Comparison of ENCODE assay signal across 15 cellular contexts in the genomic region with DNA sequence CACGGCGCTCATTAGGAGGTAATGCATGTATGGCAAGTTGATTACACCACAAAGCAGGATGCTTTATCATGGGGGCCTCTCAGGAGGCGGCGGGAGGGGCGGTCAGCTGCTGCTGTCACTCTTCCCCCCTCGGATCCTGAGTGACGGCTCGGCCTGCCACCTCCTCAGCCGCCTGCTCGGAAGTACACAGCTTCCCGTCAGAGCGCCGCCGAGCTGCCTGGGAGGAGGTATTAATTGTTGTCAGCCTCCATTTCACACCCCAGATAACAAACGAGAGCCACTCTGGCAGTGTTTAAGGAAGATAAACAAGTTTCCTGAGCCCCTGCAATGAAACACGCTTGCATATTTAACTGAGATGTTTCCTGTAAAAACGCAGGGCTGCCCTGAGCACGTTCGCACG.
DNase-seq lines count a peak whose midpoint lies in the region; ATAC-seq, FAIRE-seq and TF ChIP-seq lines count a peak whose summit lies in the region.
"Had no signal": no experiment of that assay in that cellular context is flagged by ENCODE, and none has a peak within 500 bp of the region (broad histone marks: within the 10 kb centered on the region; RNA-seq: fewer than 3 reads in every experiment).

No MANE protein-coding gene starts in this region.

- H3K36me3 ChIP-seq in K562 (ENCODE audit: control insufficient read depth, insufficient read depth, low read length) (no peaks in the 10 kb centered on the region), testis (ENCODE audit: low read depth, missing control alignments) (no peaks in the 10 kb centered on the region)

- H3K36me3 Mint-ChIP-seq in activated CD8-positive, alpha-beta T cell treated with anti-CD3 and anti-CD28 coated beads for 36 hours (ENCODE audit: low read depth), result no peaks in the 10 kb centered on the region
- H3K36me3 Mint-ChIP-seq in activated CD8-positive, alpha-beta T cell treated with anti-CD3 and anti-CD28 coated beads, Interleukin-2, amount 10 ng/mL, durations not matched to agents 7 days and 5 days (ENCODE audit: low read depth), result peaks cover 2% of the 10 kb centered on the region

- no peak for TF ChIP-seq RAD21 in K562 (CRISPR knock-in tag; conservative IDR thresholded peaks at IDR 0.05 in 1 of 2, IDR thresholded peaks at IDR 0.05 in 1 of 2)

- H3K27me3 ChIP-seq in K562 (ENCODE audit: control insufficient read depth in 2 of 2, insufficient read depth in 2 of 2, low read length in 2 of 2), result peaks cover 4 to 40% of the 10 kb centered on the region in 2 experiments; a peak in 3 of 5 replicates
- no peaks in the 10 kb centered on the region for H3K27me3 ChIP-seq in testis

- TF ChIP-seq POLR2A in K562 (conservative IDR thresholded peaks at IDR 0.05) (no peak), testis (IDR thresholded peaks at IDR 0.05) (no peak), GM18505 (IDR thresholded peaks at IDR 0.05; ENCODE audit: borderline replicate concordance, extremely low read depth, insufficient read depth, insufficient read length) (no peak)

- H3K79me2 ChIP-seq in K562 (ENCODE audit: control insufficient read depth, insufficient read depth, low read length), result no peaks in the 10 kb centered on the region

- no peak for TF ChIP-seq EP300 in K562 (IDR thresholded peaks at IDR 0.05; ENCODE audit: low read length)

- H3K4me3 Mint-ChIP-seq in activated CD8-positive, alpha-beta T cell treated with anti-CD3 and anti-CD28 coated beads for 36 hours, result no peak overlapping the region
- no peak overlapping the region for H3K4me3 Mint-ChIP-seq in activated CD8-positive, alpha-beta T cell treated with anti-CD3 and anti-CD28 coated beads, Interleukin-2, amount 10 ng/mL, durations not matched to agents 7 days and 5 days

- H3K9me3 ChIP-seq in K562 (replicated peaks; ENCODE audit: control insufficient read depth, insufficient read depth, low read depth, low read length) (no peaks in the 10 kb centered on the region), testis (no peaks in the 10 kb centered on the region)

- POLR2A ChIA-PET in activated CD8-positive, alpha-beta T cell treated with anti-CD3 and anti-CD28 coated beads for 36 hours (lab: Charles Lee), result no interaction called here
- POLR2A ChIA-PET in activated CD8-positive, alpha-beta T cell treated with anti-CD3 and anti-CD28 coated beads, Interleukin-2, amount 10 ng/mL, durations not matched to agents 7 days and 5 days (lab: Charles Lee), result no interaction called here
- POLR2A ChIA-PET in K562 (lab: Yijun Ruan, JAX), result interaction anchor here (1.0 kb wide), 1 partner anchor 19 kb away, joined by 3 read pairs; no protein-coding TSS in a partner anchor

- WGBS in K562 (ENCODE audit: insufficient coverage, low coverage, missing lambda C conversion rate), result 2% methylated on average over 19 of the region's 20 CpGs
- WGBS in testis, 2 donors, result 5 to 10% methylated on average over 13 to 20 of the region's 20 CpGs

- peak overlapping the region; percentile 48 for H2AFZ ChIP-seq in K562 (ENCODE audit: low read depth, low read length)

- H3K9me1 ChIP-seq in K562 (ENCODE audit: control insufficient read depth, insufficient read depth, low read length), result no peaks in the 10 kb centered on the region

- intact Hi-C loops in activated CD8-positive, alpha-beta T cell treated with anti-CD3 and anti-CD28 coated beads for 36 hours (cut with micrococcal nuclease), result no loop called here
- intact Hi-C loops in K562 (cut with micrococcal nuclease) (no loop called here), testis (cut with DNase I; ENCODE audit: low total_unique reads) (no loop called here)

- H3K27ac Mint-ChIP-seq in activated CD8-positive, alpha-beta T cell treated with anti-CD3 and anti-CD28 coated beads for 36 hours, result no peak overlapping the region
- no peak overlapping the region for H3K27ac Mint-ChIP-seq in activated CD8-positive, alpha-beta T cell treated with anti-CD3 and anti-CD28 coated beads, Interleukin-2, amount 10 ng/mL, durations not matched to agents 7 days and 5 days
- H3K27ac Mint-ChIP-seq: activated naive CD4-positive, alpha-beta T cell treated with anti-CD3 and anti-CD28 coated beads, Interleukin-2, amount 50 U/mL, for 72 hours had no signal

- TF ChIP-seq CTCF in activated CD8-positive, alpha-beta T cell treated with anti-CD3 and anti-CD28 coated beads for 36 hours (IDR thresholded peaks at IDR 0.05), result no peak
- no peak for TF ChIP-seq CTCF in K562 (IDR thresholded peaks at IDR 0.05 in 2 of 3, conservative IDR thresholded peaks at IDR 0.05 in 1 of 3; ENCODE audit: insufficient read depth in 2 of 3, low read depth in 1 of 3, low read length in 3 of 3)
- no peak for TF ChIP-seq CTCF in testis (IDR thresholded peaks at IDR 0.05)

- peak overlapping the region; percentile 31; the same call in 1 of the 2 replicates for H3K4me2 ChIP-seq in K562 (ENCODE audit: insufficient read depth, low read length)

- peaks cover 39% of the 10 kb centered on the region for H3K27me3 Mint-ChIP-seq in activated CD8-positive, alpha-beta T cell treated with anti-CD3 and anti-CD28 coated beads for 36 hours
- H3K27me3 Mint-ChIP-seq in activated CD8-positive, alpha-beta T cell treated with anti-CD3 and anti-CD28 coated beads, Interleukin-2, amount 10 ng/mL, durations not matched to agents 7 days and 5 days (ENCODE audit: low read depth), result peaks cover 27% of the 10 kb centered on the region

- peaks cover 6% of the 10 kb centered on the region for H3K4me1 Mint-ChIP-seq in activated CD8-positive, alpha-beta T cell treated with anti-CD3 and anti-CD28 coated beads for 36 hours (ENCODE audit: low read depth)
- H3K4me1 Mint-ChIP-seq in activated CD8-positive, alpha-beta T cell treated with anti-CD3 and anti-CD28 coated beads, Interleukin-2, amount 10 ng/mL, durations not matched to agents 7 days and 5 days (ENCODE audit: low read depth), result peaks cover 12% of the 10 kb centered on the region

- ATAC-seq in activated CD8-positive, alpha-beta T cell treated with anti-CD3 and anti-CD28 coated beads for 36 hours, result peak; percentile 30
- no peak for ATAC-seq in activated CD8-positive, alpha-beta T cell treated with anti-CD3 and anti-CD28 coated beads, Interleukin-2, amount 10 ng/mL, durations not matched to agents 7 days and 5 days
- ATAC-seq in K562 (peak; percentile 77), left lobe of liver (peak; percentile 58), GM18505 (IDR thresholded peaks at IDR 0.05; ENCODE audit: unreplicated experiment) (no peak), HG02852 (IDR thresholded peaks at IDR 0.05; ENCODE audit: unreplicated experiment) (no peak)
- ATAC-seq: activated naive CD4-positive, alpha-beta T cell treated with anti-CD3 and anti-CD28 coated beads, Interleukin-2, amount 50 U/mL, for 72 hours; left colon; SK-N-SH treated with all-trans-retinoic acid at 6 μM for 48 hours had no signal

- DNase-seq in activated CD8-positive, alpha-beta T cell treated with anti-CD3 and anti-CD28 coated beads for 36 hours, result peak; percentile 7
- DNase-seq in activated CD8-positive, alpha-beta T cell treated with anti-CD3 and anti-CD28 coated beads, Interleukin-2, amount 10 ng/mL, durations not matched to agents 7 days and 5 days, result no peak
- peak; percentile 16 to 43 (median 30) for DNase-seq in K562 (ENCODE audit: extremely low read depth in 1 of 4, low spot score in 3 of 4)
- DNase-seq in left lobe of liver (ENCODE audit: low spot score), result no peak
- peak; percentile 16 for DNase-seq in testis
- no peak for DNase-seq in GM19240 (ENCODE audit: insufficient read length, low spot score)
- DNase-seq: ACHN, head of caudate nucleus, left colon, NCI-H2029 had no signal

- H3K27ac ChIP-seq in K562 (ENCODE audit: extremely low read depth, low read depth, low read length), result no peak overlapping the region
- no peak overlapping the region for H3K27ac ChIP-seq in testis
- H3K27ac ChIP-seq: epithelial cell of prostate had no signal

- H3K4me1 ChIP-seq in K562 (replicated peaks in 1 of 2; ENCODE audit: control insufficient read depth in 2 of 2, insufficient read depth in 2 of 2, low read length in 2 of 2) (peaks cover 0 to 4% of the 10 kb centered on the region in 2 experiments; a peak in 1 of 5 replicates), testis (no peaks in the 10 kb centered on the region)

- no peak overlapping the region; a peak in 1 of 4 replicates for H3K9ac ChIP-seq in K562 (ENCODE audit: insufficient read depth in 1 of 2, low read depth in 2 of 2, low read length in 2 of 2)

- no peaks in the 10 kb centered on the region for H3K9me3 Mint-ChIP-seq in activated CD8-positive, alpha-beta T cell treated with anti-CD3 and anti-CD28 coated beads for 36 hours
- no peaks in the 10 kb centered on the region for H3K9me3 Mint-ChIP-seq in activated CD8-positive, alpha-beta T cell treated with anti-CD3 and anti-CD28 coated beads, Interleukin-2, amount 10 ng/mL, durations not matched to agents 7 days and 5 days (ENCODE audit: insufficient read depth)
- H3K9me3 Mint-ChIP-seq: activated naive CD4-positive, alpha-beta T cell treated with anti-CD3 and anti-CD28 coated beads, Interleukin-2, amount 50 U/mL, for 72 hours had no signal

- no peak for FAIRE-seq in K562 (lab: Jason Lieb, UNC)

- CTCF ChIA-PET in activated CD8-positive, alpha-beta T cell treated with anti-CD3 and anti-CD28 coated beads for 36 hours (lab: Charles Lee), result no interaction called here
- CTCF ChIA-PET in activated CD8-positive, alpha-beta T cell treated with anti-CD3 and anti-CD28 coated beads, Interleukin-2, amount 10 ng/mL, durations not matched to agents 7 days and 5 days (lab: Charles Lee), result no interaction called here
- CTCF ChIA-PET in K562 (lab: Yijun Ruan, JAX; ENCODE audit: low intra/inter-chr PET ratio), result no interaction called here

- no TSS peak for BruUV-seq in K562 (replicated peaks; lab: Mats Ljungman, UMichigan)

- H3K4me3 ChIP-seq in K562 (no peak overlapping the region), testis (peak overlapping the region in 1 of 2 donors; percentile 6)

- H4K20me1 ChIP-seq in K562 (replicated peaks; ENCODE audit: control insufficient read depth, insufficient read depth, low read length), result no peaks in the 10 kb centered on the region

- in situ Hi-C loops in K562 (cut with MboI), result no loop called here

Comparison
In these comparisons a context has a peak if more than half of its experiments do, and no peak if none do; other contexts are left out.
1. ATAC-seq: peak in activated CD8-positive, alpha-beta T cell treated with anti-CD3 and anti-CD28 coated beads for 36 hours (single experiment), K562 (single experiment) and left lobe of liver (single experiment); none in activated CD8-positive, alpha-beta T cell treated with anti-CD3 and anti-CD28 coated beads, Interleukin-2, amount 10 ng/mL, durations not matched to agents 7 days and 5 days (single experiment), GM18505 (single experiment) and HG02852 (single experiment).
2. DNase-seq: peak in activated CD8-positive, alpha-beta T cell treated with anti-CD3 and anti-CD28 coated beads for 36 hours (single experiment), K562 (4 of 4) and testis (single experiment); none in activated CD8-positive, alpha-beta T cell treated with anti-CD3 and anti-CD28 coated beads, Interleukin-2, amount 10 ng/mL, durations not matched to agents 7 days and 5 days (single experiment), left lobe of liver (single experiment) and GM19240 (single experiment).